Comparison of ENCODE assay signal across 1 cellular context in the genomic region with DNA sequence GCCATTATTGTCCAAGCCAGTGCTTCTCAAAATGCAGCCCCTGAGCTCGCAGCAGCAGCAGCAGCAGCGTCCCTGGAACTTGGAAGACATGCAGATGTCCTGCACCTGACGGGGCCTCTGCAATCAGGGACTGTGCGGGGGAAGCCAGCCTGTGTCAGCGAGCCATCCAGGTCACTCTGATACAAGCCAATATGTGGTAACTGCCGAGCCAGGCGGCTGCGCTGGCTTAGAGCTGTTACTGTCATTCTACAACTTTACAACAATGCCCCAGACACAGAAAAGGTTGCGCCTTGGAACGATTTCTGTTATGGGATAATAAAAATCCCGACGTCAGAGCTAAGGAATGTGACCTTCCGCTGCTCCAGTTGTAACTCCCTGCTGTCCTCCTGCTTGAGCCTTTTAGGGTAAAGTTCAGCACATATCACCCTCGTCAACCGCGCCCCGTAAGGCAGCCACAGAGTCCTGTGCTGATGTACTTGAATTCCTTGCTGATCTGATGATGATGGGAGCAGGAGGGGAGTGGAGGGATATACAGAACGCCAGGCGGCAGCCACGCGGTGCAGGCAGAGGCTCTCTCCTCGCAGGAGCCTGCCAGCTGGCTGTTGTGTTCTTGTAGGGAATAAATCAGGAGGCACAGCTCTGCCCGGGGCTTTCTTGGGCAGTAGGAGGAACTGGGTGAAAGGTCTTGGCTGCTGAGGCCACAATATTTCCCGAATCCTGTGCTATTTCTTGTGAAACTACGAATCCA.
A peak's percentile ranks its signal among the peaks of the same experiment; 100 is the strongest.
TF ChIP-seq lines count a peak whose summit lies in the region.

No MANE protein-coding gene starts in this region.

TF ChIP-seq in HEK293, 187 proteins besides CTCF, POLR2A, EP300 and RAD21 (continued from another document and continues in another):
- no peak for TF ChIP-seq ZNF112 (tag by site-specific recombination; IDR thresholded peaks at IDR 0.05)
- TF ChIP-seq KLF1 (tag by site-specific recombination; IDR thresholded peaks at IDR 0.05), result no peak
- no peak; the same call in 1 of the 2 replicates for TF ChIP-seq ZNF654 (tag by site-specific recombination; IDR thresholded peaks at IDR 0.05; ENCODE audit: low read depth)
- peak; percentile 88 for TF ChIP-seq ZNF629 (tag by site-specific recombination; IDR thresholded peaks at IDR 0.05)
- TF ChIP-seq ZNF600 (tag by site-specific recombination; IDR thresholded peaks at IDR 0.05), result peak; percentile 94
- TF ChIP-seq ZNF48 (tag by site-specific recombination; IDR thresholded peaks at IDR 0.05), result no peak
- peak; percentile 40; the same call in 1 of the 2 replicates for TF ChIP-seq ZNF24 (tag by site-specific recombination; IDR thresholded peaks at IDR 0.05)
- no peak for TF ChIP-seq ZBTB49 (tag by site-specific recombination; IDR thresholded peaks at IDR 0.05; ENCODE audit: low read depth)
- peak; percentile 97 for TF ChIP-seq TRIM28 (IDR thresholded peaks at IDR 0.05; ENCODE audit: borderline replicate concordance, low read length)
- TF ChIP-seq ZSCAN16 (tag by site-specific recombination; IDR thresholded peaks at IDR 0.05), result 0 out of 2 replicates have a peak, but pooled peaks have one; percentile 38
- TF ChIP-seq WT1 (tag by site-specific recombination; IDR thresholded peaks at IDR 0.05), result peak; percentile 83
- TF ChIP-seq ZNF19 (tag by site-specific recombination; IDR thresholded peaks at IDR 0.05; ENCODE audit: low read depth), result no peak
- peak; percentile 59 for TF ChIP-seq ZNF2 (tag by site-specific recombination; IDR thresholded peaks at IDR 0.05)
- TF ChIP-seq ZNF510 (tag by site-specific recombination; IDR thresholded peaks at IDR 0.05; ENCODE audit: insufficient replicate concordance), result no peak
- TF ChIP-seq, protein P1, sequence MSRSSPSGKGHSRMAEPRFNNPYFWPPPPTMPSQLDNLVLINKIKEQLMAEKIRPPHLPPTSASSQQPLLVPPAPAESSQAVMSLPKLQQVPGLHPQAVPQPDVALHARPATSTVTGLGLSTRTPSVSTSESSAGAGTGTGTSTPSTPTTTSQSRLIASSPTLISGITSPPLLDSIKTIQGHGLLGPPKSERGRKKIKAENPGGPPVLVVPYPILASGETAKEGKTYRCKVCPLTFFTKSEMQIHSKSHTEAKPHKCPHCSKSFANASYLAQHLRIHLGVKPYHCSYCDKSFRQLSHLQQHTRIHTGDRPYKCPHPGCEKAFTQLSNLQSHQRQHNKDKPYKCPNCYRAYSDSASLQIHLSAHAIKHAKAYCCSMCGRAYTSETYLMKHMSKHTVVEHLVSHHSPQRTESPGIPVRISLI (tag by site-specific recombination; IDR thresholded peaks at IDR 0.05), result no peak
- TF ChIP-seq ZNF280C (tag by site-specific recombination; IDR thresholded peaks at IDR 0.05), result no peak
- no peak for TF ChIP-seq ZNF174 (tag by site-specific recombination; IDR thresholded peaks at IDR 0.05)
- no peak for TF ChIP-seq PRDM1 (tag by site-specific recombination; IDR thresholded peaks at IDR 0.05)
- TF ChIP-seq ZNF76 (tag by site-specific recombination; IDR thresholded peaks at IDR 0.05; ENCODE audit: borderline replicate concordance, low read depth), result no peak; the same call in 1 of the 2 replicates
- no peak for TF ChIP-seq SP2 (tag by site-specific recombination; IDR thresholded peaks at IDR 0.05)
- TF ChIP-seq, protein P2, sequence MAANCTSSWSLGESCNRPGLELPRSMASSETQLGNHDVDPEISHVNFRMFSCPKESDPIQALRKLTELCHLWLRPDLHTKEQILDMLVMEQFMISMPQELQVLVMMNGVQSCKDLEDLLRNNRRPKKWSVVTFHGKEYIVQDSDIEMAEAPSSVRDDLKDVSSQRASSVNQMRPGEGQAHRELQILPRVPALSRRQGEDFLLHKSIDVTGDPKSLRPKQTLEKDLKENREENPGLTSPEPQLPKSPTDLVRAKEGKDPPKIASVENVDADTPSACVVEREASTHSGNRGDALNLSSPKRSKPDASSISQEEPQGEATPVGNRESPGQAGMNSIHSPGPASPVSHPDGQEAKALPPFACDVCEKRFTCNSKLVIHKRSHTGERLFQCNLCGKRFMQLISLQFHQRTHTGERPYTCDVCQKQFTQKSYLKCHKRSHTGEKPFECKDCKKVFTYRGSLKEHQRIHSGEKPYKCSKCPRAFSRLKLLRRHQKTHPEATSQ (tag by site-specific recombination; IDR thresholded peaks at IDR 0.05), result no peak
- TF ChIP-seq ZNF239 (tag by site-specific recombination; IDR thresholded peaks at IDR 0.05), result no peak
- TF ChIP-seq, protein P3, sequence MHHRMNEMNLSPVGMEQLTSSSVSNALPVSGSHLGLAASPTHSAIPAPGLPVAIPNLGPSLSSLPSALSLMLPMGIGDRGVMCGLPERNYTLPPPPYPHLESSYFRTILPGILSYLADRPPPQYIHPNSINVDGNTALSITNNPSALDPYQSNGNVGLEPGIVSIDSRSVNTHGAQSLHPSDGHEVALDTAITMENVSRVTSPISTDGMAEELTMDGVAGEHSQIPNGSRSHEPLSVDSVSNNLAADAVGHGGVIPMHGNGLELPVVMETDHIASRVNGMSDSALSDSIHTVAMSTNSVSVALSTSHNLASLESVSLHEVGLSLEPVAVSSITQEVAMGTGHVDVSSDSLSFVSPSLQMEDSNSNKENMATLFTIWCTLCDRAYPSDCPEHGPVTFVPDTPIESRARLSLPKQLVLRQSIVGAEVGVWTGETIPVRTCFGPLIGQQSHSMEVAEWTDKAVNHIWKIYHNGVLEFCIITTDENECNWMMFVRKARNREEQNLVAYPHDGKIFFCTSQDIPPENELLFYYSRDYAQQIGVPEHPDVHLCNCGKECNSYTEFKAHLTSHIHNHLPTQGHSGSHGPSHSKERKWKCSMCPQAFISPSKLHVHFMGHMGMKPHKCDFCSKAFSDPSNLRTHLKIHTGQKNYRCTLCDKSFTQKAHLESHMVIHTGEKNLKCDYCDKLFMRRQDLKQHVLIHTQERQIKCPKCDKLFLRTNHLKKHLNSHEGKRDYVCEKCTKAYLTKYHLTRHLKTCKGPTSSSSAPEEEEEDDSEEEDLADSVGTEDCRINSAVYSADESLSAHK (tag by site-specific recombination; IDR thresholded peaks at IDR 0.05), result no peak
- TF ChIP-seq, protein P4, sequence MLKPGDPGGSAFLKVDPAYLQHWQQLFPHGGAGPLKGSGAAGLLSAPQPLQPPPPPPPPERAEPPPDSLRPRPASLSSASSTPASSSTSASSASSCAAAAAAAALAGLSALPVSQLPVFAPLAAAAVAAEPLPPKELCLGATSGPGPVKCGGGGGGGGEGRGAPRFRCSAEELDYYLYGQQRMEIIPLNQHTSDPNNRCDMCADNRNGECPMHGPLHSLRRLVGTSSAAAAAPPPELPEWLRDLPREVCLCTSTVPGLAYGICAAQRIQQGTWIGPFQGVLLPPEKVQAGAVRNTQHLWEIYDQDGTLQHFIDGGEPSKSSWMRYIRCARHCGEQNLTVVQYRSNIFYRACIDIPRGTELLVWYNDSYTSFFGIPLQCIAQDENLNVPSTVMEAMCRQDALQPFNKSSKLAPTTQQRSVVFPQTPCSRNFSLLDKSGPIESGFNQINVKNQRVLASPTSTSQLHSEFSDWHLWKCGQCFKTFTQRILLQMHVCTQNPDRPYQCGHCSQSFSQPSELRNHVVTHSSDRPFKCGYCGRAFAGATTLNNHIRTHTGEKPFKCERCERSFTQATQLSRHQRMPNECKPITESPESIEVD (tag by site-specific recombination; IDR thresholded peaks at IDR 0.05), result peak; percentile 19; the same call in 1 of the 2 replicates
- TF ChIP-seq, protein P5, sequence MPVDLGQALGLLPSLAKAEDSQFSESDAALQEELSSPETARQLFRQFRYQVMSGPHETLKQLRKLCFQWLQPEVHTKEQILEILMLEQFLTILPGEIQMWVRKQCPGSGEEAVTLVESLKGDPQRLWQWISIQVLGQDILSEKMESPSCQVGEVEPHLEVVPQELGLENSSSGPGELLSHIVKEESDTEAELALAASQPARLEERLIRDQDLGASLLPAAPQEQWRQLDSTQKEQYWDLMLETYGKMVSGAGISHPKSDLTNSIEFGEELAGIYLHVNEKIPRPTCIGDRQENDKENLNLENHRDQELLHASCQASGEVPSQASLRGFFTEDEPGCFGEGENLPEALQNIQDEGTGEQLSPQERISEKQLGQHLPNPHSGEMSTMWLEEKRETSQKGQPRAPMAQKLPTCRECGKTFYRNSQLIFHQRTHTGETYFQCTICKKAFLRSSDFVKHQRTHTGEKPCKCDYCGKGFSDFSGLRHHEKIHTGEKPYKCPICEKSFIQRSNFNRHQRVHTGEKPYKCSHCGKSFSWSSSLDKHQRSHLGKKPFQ (tag by site-specific recombination; IDR thresholded peaks at IDR 0.05), result no peak
- TF ChIP-seq ZNF426 (tag by site-specific recombination; IDR thresholded peaks at IDR 0.05), result no peak
- TF ChIP-seq ZNF350 (tag by site-specific recombination; IDR thresholded peaks at IDR 0.05), result no peak
- TF ChIP-seq ZNF501 (tag by site-specific recombination; IDR thresholded peaks at IDR 0.05), result no peak; the same call in 1 of the 2 replicates
- no peak for TF ChIP-seq ZFP3 (tag by site-specific recombination; IDR thresholded peaks at IDR 0.05; ENCODE audit: low read depth)
- no peak for TF ChIP-seq ZBTB6 (tag by site-specific recombination; IDR thresholded peaks at IDR 0.05)
- TF ChIP-seq ZNF785 (tag by site-specific recombination; IDR thresholded peaks at IDR 0.05), result no peak
- no peak for TF ChIP-seq ZNF610 (tag by site-specific recombination; IDR thresholded peaks at IDR 0.05; ENCODE audit: borderline replicate concordance)
- TF ChIP-seq ZNF214 (tag by site-specific recombination; IDR thresholded peaks at IDR 0.05; ENCODE audit: borderline replicate concordance), result no peak
- no peak for TF ChIP-seq SALL2 (tag by site-specific recombination; IDR thresholded peaks at IDR 0.05; ENCODE audit: borderline replicate concordance)
- no peak for TF ChIP-seq ZNF670 (tag by site-specific recombination; IDR thresholded peaks at IDR 0.05; ENCODE audit: low read depth)
- TF ChIP-seq ZNF473 (tag by site-specific recombination; IDR thresholded peaks at IDR 0.05), result no peak
- TF ChIP-seq, protein P6, sequence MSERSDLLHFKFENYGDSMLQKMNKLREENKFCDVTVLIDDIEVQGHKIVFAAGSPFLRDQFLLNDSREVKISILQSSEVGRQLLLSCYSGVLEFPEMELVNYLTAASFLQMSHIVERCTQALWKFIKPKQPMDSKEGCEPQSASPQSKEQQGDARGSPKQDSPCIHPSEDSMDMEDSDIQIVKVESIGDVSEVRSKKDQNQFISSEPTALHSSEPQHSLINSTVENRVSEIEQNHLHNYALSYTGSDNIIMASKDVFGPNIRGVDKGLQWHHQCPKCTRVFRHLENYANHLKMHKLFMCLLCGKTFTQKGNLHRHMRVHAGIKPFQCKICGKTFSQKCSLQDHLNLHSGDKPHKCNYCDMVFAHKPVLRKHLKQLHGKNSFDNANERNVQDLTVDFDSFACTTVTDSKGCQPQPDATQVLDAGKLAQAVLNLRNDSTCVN (tag by site-specific recombination; optimal IDR thresholded peaks at IDR 0.05), result peak; percentile 16
- no peak for TF ChIP-seq RBAK (tag by site-specific recombination; IDR thresholded peaks at IDR 0.05)
- TF ChIP-seq ZNF664 (tag by site-specific recombination; IDR thresholded peaks at IDR 0.05), result no peak
- no peak for TF ChIP-seq MEIS1 (CRISPR knock-in tag; IDR thresholded peaks at IDR 0.05; ENCODE audit: borderline replicate concordance)
- TF ChIP-seq ZNF488 (tag by site-specific recombination; IDR thresholded peaks at IDR 0.05), result no peak
- TF ChIP-seq ZNF843 (tag by site-specific recombination; IDR thresholded peaks at IDR 0.05), result no peak
- TF ChIP-seq BCL11A (tag by site-specific recombination; IDR thresholded peaks at IDR 0.05; ENCODE audit: low read depth), result peak; percentile 71
- TF ChIP-seq SP3 (tag by site-specific recombination; IDR thresholded peaks at IDR 0.05), result no peak; the same call in 1 of the 2 replicates
- peak; percentile 38; the same call in 1 of the 2 replicates for TF ChIP-seq GLIS2 (tag by site-specific recombination; IDR thresholded peaks at IDR 0.05)
- no peak; the same call in 1 of the 2 replicates for TF ChIP-seq IKZF3 (tag by site-specific recombination; IDR thresholded peaks at IDR 0.05)
